Comparison of ENCODE assay signal across 8 cellular contexts in genomic region chr18:72762505-72763122, GRCh38.
A peak's percentile ranks its signal among the peaks of the same experiment; 100 is the strongest.
DNase-seq lines count a peak whose midpoint lies in the region; ATAC-seq and TF ChIP-seq lines count a peak whose summit lies in the region.

No MANE protein-coding gene starts in this region.

- H3K4me1 ChIP-seq in body of pancreas = no peaks in the 10 kb centered on the region

- intact Hi-C loops in body of pancreas (cut with DNase I) = loop anchor here (10.0 kb wide), 1 partner anchor 1082 kb away; no protein-coding TSS in a partner anchor

- no peaks in the 10 kb centered on the region for H3K9me3 ChIP-seq in body of pancreas

- ATAC-seq in GM19043 (IDR thresholded peaks at IDR 0.05; ENCODE audit: low read depth, unreplicated experiment) (peak; percentile 80), HG03439 (IDR thresholded peaks at IDR 0.05; ENCODE audit: unreplicated experiment) (peak; percentile 81), body of pancreas (peak; percentile 68)

- no peak overlapping the region for H3K27ac ChIP-seq in body of pancreas

- TF ChIP-seq POLR2A in body of pancreas (IDR thresholded peaks at IDR 0.05) = no peak

- H3K27me3 ChIP-seq in body of pancreas = no peaks in the 10 kb centered on the region

- DNase-seq in COLO829 (ENCODE audit: low spot score) (peak; percentile 28), NCI-H510A (lab: John Stamatoyannopoulos, UW) (peak; percentile 11), body of pancreas (peak in 1 of 4 donors; percentile 9), kidney glomerular epithelial cell (lab: John Stamatoyannopoulos, UW) (peak; percentile 68), islet precursor cell (no peak)
- DNase-seq in activated CD4-positive, CD25-positive, alpha-beta regulatory T cell (lab: John Stamatoyannopoulos, UW) = no peak

- no peak overlapping the region for H3K4me3 ChIP-seq in body of pancreas

- WGBS in body of pancreas, 2 donors = 12% methylated on average over 5 of the region's 5 CpGs

- peak; percentile 41 to 89 (median 73) for TF ChIP-seq CTCF in body of pancreas (IDR thresholded peaks at IDR 0.05)

- no peaks in the 10 kb centered on the region for H3K36me3 ChIP-seq in body of pancreas (replicated peaks in 1 of 2; ENCODE audit: insufficient read depth in 1 of 2, low read depth in 2 of 2)

Comparison
In these comparisons a context has a peak if more than half of its experiments do, and no peak if none do; other contexts are left out.
1. DNase-seq: peak in COLO829 (single experiment), NCI-H510A (single experiment) and kidney glomerular epithelial cell (single experiment); none in islet precursor cell (single experiment) and activated CD4-positive, CD25-positive, alpha-beta regulatory T cell (0 of 4).
2. Peak in every context shown above with its lines, with median percentiles within 50 percentile points of each other: ATAC-seq.